26 cellular contexts compared by ENCODE assay signal in genomic region chr18:3590096-3590655, GRCh38.
DNase-seq lines count a peak whose midpoint lies in the region; ATAC-seq, FAIRE-seq and TF ChIP-seq lines count a peak whose summit lies in the region.
"Had no signal": no experiment of that assay in that cellular context is flagged by ENCODE, and none has a peak within 500 bp of the region (broad histone marks: within the 10 kb centered on the region; RNA-seq: fewer than 3 reads in every experiment).

No MANE protein-coding gene starts in this region.

- TF ChIP-seq CTCF in OCI-LY3 (IDR thresholded peaks at IDR 0.05; ENCODE audit: low read depth, low read length) (no peak), K562 (IDR thresholded peaks at IDR 0.05 in 2 of 3, conservative IDR thresholded peaks at IDR 0.05 in 1 of 3; ENCODE audit: insufficient read depth in 2 of 3, low read depth in 1 of 3, low read length in 3 of 3) (no peak), smooth muscle cell (IDR thresholded peaks at IDR 0.05; ENCODE audit: borderline replicate concordance, insufficient read depth, poor library complexity, severe bottlenecking) (no peak), ascending aorta (IDR thresholded peaks at IDR 0.05) (no peak)

- TF ChIP-seq POLR2A in K562 (conservative IDR thresholded peaks at IDR 0.05) = no peak

- WGBS in K562 (ENCODE audit: insufficient coverage, low coverage, missing lambda C conversion rate) = 65% methylated on average over 8 of the region's 8 CpGs
- 67% methylated on average over 8 of the region's 8 CpGs for WGBS in smooth muscle cell (ENCODE audit: low lambda C conversion rate)

- no peak overlapping the region for H2AFZ ChIP-seq in OCI-LY3 (ENCODE audit: low read depth, low read length)
- 0 out of 2 replicates have a peak overlapping the region, but pooled peaks have one; percentile 10 for H2AFZ ChIP-seq in K562 (ENCODE audit: low read depth, low read length)
- H2AFZ ChIP-seq in smooth muscle cell (ENCODE audit: low read depth) = no peak overlapping the region

- intact Hi-C loops in K562 (cut with micrococcal nuclease) (no loop called here), ascending aorta (cut with DNase I) (no loop called here)

- TF ChIP-seq EP300 in K562 (IDR thresholded peaks at IDR 0.05; ENCODE audit: low read length) = no peak

- no peak for FAIRE-seq in K562 (lab: Jason Lieb, UNC)
- FAIRE-seq: HepG2 had no signal

- H3K36me3 ChIP-seq in OCI-LY3 (replicated peaks; ENCODE audit: low read depth, low read length) = no peaks in the 10 kb centered on the region
- H3K36me3 ChIP-seq in K562 (ENCODE audit: control insufficient read depth, insufficient read depth, low read length) = no peaks in the 10 kb centered on the region
- H3K36me3 ChIP-seq in smooth muscle cell (ENCODE audit: low read depth) = no peaks in the 10 kb centered on the region
- H3K36me3 ChIP-seq in ascending aorta = no peaks in the 10 kb centered on the region
- H3K36me3 ChIP-seq: BLaER1 had no signal

- H4K20me1 ChIP-seq in OCI-LY3 (ENCODE audit: insufficient read depth, low read length) (no peaks in the 10 kb centered on the region), K562 (replicated peaks; ENCODE audit: control insufficient read depth, insufficient read depth, low read length) (no peaks in the 10 kb centered on the region), smooth muscle cell (ENCODE audit: low read depth) (no peaks in the 10 kb centered on the region)
- H4K20me1 ChIP-seq: BLaER1 had no signal

- H3F3A ChIP-seq in smooth muscle cell (ENCODE audit: low read depth) = peaks cover 35% of the 10 kb centered on the region

- no TSS peak for BruUV-seq in K562 (replicated peaks; lab: Mats Ljungman, UMichigan)

- CTCF ChIA-PET in K562 (lab: Yijun Ruan, JAX; ENCODE audit: low intra/inter-chr PET ratio) = no interaction called here

- H3K4me3 ChIP-seq in OCI-LY3 (ENCODE audit: low read length) (no peak overlapping the region), K562 (no peak overlapping the region), smooth muscle cell (no peak overlapping the region), ascending aorta (no peak overlapping the region)
- H3K4me3 ChIP-seq: BLaER1, SK-N-MC had no signal

- H3K27ac ChIP-seq in OCI-LY3 (ENCODE audit: low read length) (0 out of 2 replicates have a peak overlapping the region, but pooled peaks have one; percentile 5), K562 (ENCODE audit: extremely low read depth, low read depth, low read length) (no peak overlapping the region), smooth muscle cell (ENCODE audit: low read depth) (peak overlapping the region; percentile 100), ascending aorta (no peak overlapping the region)
- H3K27ac ChIP-seq: BLaER1, SK-N-MC had no signal

- H3K4me1 ChIP-seq in OCI-LY3 (ENCODE audit: low read length) (peaks cover 72% of the 10 kb centered on the region), K562 (replicated peaks in 1 of 2; ENCODE audit: control insufficient read depth in 2 of 2, insufficient read depth in 2 of 2, low read length in 2 of 2) (peaks cover 19 to 38% of the 10 kb centered on the region in 2 experiments), smooth muscle cell (ENCODE audit: low read depth) (peaks cover 21% of the 10 kb centered on the region), ascending aorta (peaks cover 12 to 15% of the 10 kb centered on the region in 2 donors)

- H3K27me3 ChIP-seq in OCI-LY3 (ENCODE audit: low read depth, low read length) (no peaks in the 10 kb centered on the region), K562 (ENCODE audit: control insufficient read depth in 2 of 2, insufficient read depth in 2 of 2, low read length in 2 of 2) (no peaks in the 10 kb centered on the region), smooth muscle cell (ENCODE audit: low read depth) (no peaks in the 10 kb centered on the region), ascending aorta (no peaks in the 10 kb centered on the region)
- H3K27me3 ChIP-seq: BLaER1 had no signal

- H3K9me1 ChIP-seq in K562 (ENCODE audit: control insufficient read depth, insufficient read depth, low read length) = no peaks in the 10 kb centered on the region

- no peak for TF ChIP-seq RAD21 in K562 (CRISPR knock-in tag; conservative IDR thresholded peaks at IDR 0.05 in 1 of 2, IDR thresholded peaks at IDR 0.05 in 1 of 2)

- H3K9me3 ChIP-seq in OCI-LY3 (ENCODE audit: insufficient read depth, low read length) = no peaks in the 10 kb centered on the region
- no peaks in the 10 kb centered on the region for H3K9me3 ChIP-seq in K562 (replicated peaks; ENCODE audit: control insufficient read depth, insufficient read depth, low read depth, low read length)
- H3K9me3 ChIP-seq in smooth muscle cell (replicated peaks; ENCODE audit: low read depth) = no peaks in the 10 kb centered on the region
- no peaks in the 10 kb centered on the region for H3K9me3 ChIP-seq in ascending aorta
- H3K9me3 ChIP-seq: BLaER1 had no signal

- no peak for ATAC-seq in K562
- ATAC-seq in GM18868 (IDR thresholded peaks at IDR 0.05; ENCODE audit: unreplicated experiment) = no peak
- ATAC-seq: HepG2, PC-3 had no signal

- no peak for DNase-seq in K562 (ENCODE audit: extremely low read depth in 1 of 4, low spot score in 3 of 4)
- peak; percentile 35 for DNase-seq in islet precursor cell
- no peak for DNase-seq in smooth muscle cell (lab: John Stamatoyannopoulos, UW; ENCODE audit: unreplicated experiment)
- DNase-seq in ascending aorta (ENCODE audit: low spot score in 2 of 2) = no peak
- no peak for DNase-seq in activated CD8-positive, alpha-beta memory T cell treated with anti-CD3 and anti-CD28 coated beads, Interleukin-2, amount 50 U/mL, for 4 hours
- DNase-seq: ACHN; CD4-positive, alpha-beta T cell; COR-L47; DMS79; H7; HFFc6; KBM-7; NCI-H1092; NCI-H1436; NCI-H2029; NCI-H2227 treated with DMSO at 0.1 percent for 48 hours; NCI-H510A; NCI-H82; PC-3; RPMI8226; SHP77 treated with DMSO at 0.1 percent for 48 hours had no signal

- H3K9ac ChIP-seq in OCI-LY3 (ENCODE audit: low read length) = no peak overlapping the region
- no peak overlapping the region for H3K9ac ChIP-seq in K562 (ENCODE audit: insufficient read depth in 1 of 2, low read depth in 2 of 2, low read length in 2 of 2)
- H3K9ac ChIP-seq in smooth muscle cell (ENCODE audit: low read depth) = no peak overlapping the region
- H3K9ac ChIP-seq: BLaER1 had no signal

- in situ Hi-C loops in K562 (cut with MboI) = no loop called here

- peaks cover 17% of the 10 kb centered on the region for H3K79me2 ChIP-seq in OCI-LY3 (ENCODE audit: low read length)
- peaks cover 9% of the 10 kb centered on the region; the same call in 2 of the 3 replicates for H3K79me2 ChIP-seq in K562 (ENCODE audit: control insufficient read depth, insufficient read depth, low read length)
- H3K79me2 ChIP-seq in smooth muscle cell (ENCODE audit: low read depth) = no peaks in the 10 kb centered on the region

- POLR2A ChIA-PET in K562 (lab: Yijun Ruan, JAX) = interaction anchor here (0.6 to 2.0 kb wide), 3 partner anchors 13 to 61 kb away, joined by 3 to 8 read pairs (median 3); no protein-coding TSS in a partner anchor

- H3K4me2 ChIP-seq in OCI-LY3 (ENCODE audit: low read length) (no peak overlapping the region), K562 (ENCODE audit: insufficient read depth, low read length) (no peak overlapping the region), smooth muscle cell (no peak overlapping the region)
- H3K4me2 ChIP-seq: BLaER1 had no signal

TF ChIP-seq in K562, 482 proteins besides CTCF, POLR2A, EP300 and RAD21 (continues in another document):
- TF ChIP-seq BRF1 (IDR thresholded peaks at IDR 0.05; ENCODE audit: borderline replicate concordance, extremely low read depth, insufficient read length) (no peak), ZMIZ1 (IDR thresholded peaks at IDR 0.05; ENCODE audit: low read depth in 2 of 2, low read length in 2 of 2) (no peak), MIER1 (IDR thresholded peaks at IDR 0.05; ENCODE audit: low read depth) (no peak), SIN3B (IDR thresholded peaks at IDR 0.05; ENCODE audit: low read depth) (no peak), JUNB (CRISPR knock-in tag; conservative IDR thresholded peaks at IDR 0.05) (no peak)

Comparison
In these comparisons a context has a peak if more than half of its experiments do, and no peak if none do; other contexts are left out.
1. H3K27ac ChIP-seq: peak in OCI-LY3 (single experiment) and smooth muscle cell (single experiment); none in K562 (single experiment) and ascending aorta (0 of 2).